11 cellular contexts compared by ENCODE assay signal in the genomic region with DNA sequence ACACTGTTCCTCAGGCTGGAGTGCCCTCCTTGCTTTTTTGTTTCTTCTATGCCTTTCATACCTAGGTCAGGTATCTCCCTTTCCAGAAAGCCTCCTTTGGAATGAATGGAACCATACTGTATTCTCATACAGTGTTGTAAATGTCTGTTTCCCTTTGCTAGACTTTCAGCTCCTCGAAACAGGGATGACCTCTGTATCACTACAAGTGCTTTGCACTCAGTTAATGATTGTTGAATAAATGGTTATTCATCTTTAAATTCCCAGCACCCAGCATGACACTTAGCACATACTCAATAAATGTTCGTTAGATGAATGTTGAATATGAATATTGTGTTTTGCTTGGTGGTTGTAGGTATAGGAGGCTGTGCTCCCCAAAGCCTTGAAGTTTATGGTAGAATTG.
DNase-seq lines count a peak whose midpoint lies in the region; ATAC-seq and FAIRE-seq lines count a peak whose summit lies in the region.
"Had no signal": no experiment of that assay in that cellular context is flagged by ENCODE, and none has a peak within 500 bp of the region (broad histone marks: within the 10 kb centered on the region; RNA-seq: fewer than 3 reads in every experiment).

No MANE protein-coding gene starts in this region.

- no peaks in the 10 kb centered on the region for H3K9me3 Mint-ChIP-seq in activated naive CD4-positive, alpha-beta T cell treated with anti-CD3 and anti-CD28 coated beads, Interleukin-2, amount 10 ng/mL, durations not matched to agents 7 days and 5 days
- H3K9me3 Mint-ChIP-seq in stimulated activated naive B cell treated with anti-CD40 and anti-IgM and Interleukin-4, amounts not matched to agents 10 μg/mL and 1 μg/mL and 100 μg/mL, for 72 hours, result peaks cover 0 to 2% of the 10 kb centered on the region in 2 donors

- no peaks in the 10 kb centered on the region for H3K27me3 Mint-ChIP-seq in activated naive CD4-positive, alpha-beta T cell treated with anti-CD3 and anti-CD28 coated beads, Interleukin-2, amount 10 ng/mL, durations not matched to agents 7 days and 5 days
- H3K27me3 Mint-ChIP-seq in stimulated activated naive B cell treated with anti-CD40 and anti-IgM and Interleukin-4, amounts not matched to agents 10 μg/mL and 1 μg/mL and 100 μg/mL, for 72 hours, result no peaks in the 10 kb centered on the region

- peaks cover 48% of the 10 kb centered on the region for H3K36me3 Mint-ChIP-seq in activated naive CD4-positive, alpha-beta T cell treated with anti-CD3 and anti-CD28 coated beads, Interleukin-2, amount 10 ng/mL, durations not matched to agents 7 days and 5 days
- peaks cover 13 to 17% of the 10 kb centered on the region in 2 donors for H3K36me3 Mint-ChIP-seq in stimulated activated naive B cell treated with anti-CD40 and anti-IgM and Interleukin-4, amounts not matched to agents 10 μg/mL and 1 μg/mL and 100 μg/mL, for 72 hours

- peak overlapping the region; percentile 75 for H3K27ac Mint-ChIP-seq in activated naive CD4-positive, alpha-beta T cell treated with anti-CD3 and anti-CD28 coated beads, Interleukin-2, amount 10 ng/mL, durations not matched to agents 7 days and 5 days
- H3K27ac Mint-ChIP-seq in stimulated activated naive B cell treated with anti-CD40 and anti-IgM and Interleukin-4, amounts not matched to agents 10 μg/mL and 1 μg/mL and 100 μg/mL, for 72 hours, result peak overlapping the region; percentile 17

- CTCF ChIA-PET in activated naive CD4-positive, alpha-beta T cell treated with anti-CD3 and anti-CD28 coated beads, Interleukin-2, amount 10 ng/mL, durations not matched to agents 7 days and 5 days (lab: Charles Lee), result interaction anchor here (1.0 to 1.8 kb wide), 5 partner anchors 10 to 39 kb away, joined by 3 to 5 read pairs (median 3); no protein-coding TSS in a partner anchor

- H3K4me3 Mint-ChIP-seq in activated naive CD4-positive, alpha-beta T cell treated with anti-CD3 and anti-CD28 coated beads, Interleukin-2, amount 10 ng/mL, durations not matched to agents 7 days and 5 days, result no peak overlapping the region
- H3K4me3 Mint-ChIP-seq in stimulated activated naive B cell treated with anti-CD40 and anti-IgM and Interleukin-4, amounts not matched to agents 10 μg/mL and 1 μg/mL and 100 μg/mL, for 72 hours, result no peak overlapping the region

- DNase-seq in activated naive CD4-positive, alpha-beta T cell treated with anti-CD3 and anti-CD28 coated beads, Interleukin-2, amount 10 ng/mL, durations not matched to agents 7 days and 5 days, result no peak
- DNase-seq in activated naive CD4-positive, alpha-beta T cell treated with Interleukin-2 at 50 U/mL for 16 hours, result no peak
- no peak for DNase-seq in RCC 7860 (ENCODE audit: low spot score)
- DNase-seq in kidney glomerular epithelial cell (lab: John Stamatoyannopoulos, UW), result peak; percentile 13
- DNase-seq in stimulated activated naive B cell treated with anti-CD40 and anti-IgM and Interleukin-4, amounts not matched to agents 10 μg/mL and 1 μg/mL and 100 μg/mL, for 72 hours, result no peak
- DNase-seq in 8988T, result no peak
- DNase-seq: DMS 273 treated with DMSO at 0.1 percent for 48 hours, NCI-H1436 treated with DMSO at 0.1 percent for 48 hours had no signal

- no peak for ATAC-seq in stimulated activated naive B cell treated with anti-CD40 and anti-IgM and Interleukin-4, amounts not matched to agents 10 μg/mL and 1 μg/mL and 100 μg/mL, for 72 hours (replicated peaks)
- ATAC-seq in GM21825 (IDR thresholded peaks at IDR 0.05; ENCODE audit: unreplicated experiment) (no peak), HG03432 (IDR thresholded peaks at IDR 0.05; ENCODE audit: unreplicated experiment) (no peak)

- H3K4me1 Mint-ChIP-seq in activated naive CD4-positive, alpha-beta T cell treated with anti-CD3 and anti-CD28 coated beads, Interleukin-2, amount 10 ng/mL, durations not matched to agents 7 days and 5 days, result peaks cover 52% of the 10 kb centered on the region
- H3K4me1 Mint-ChIP-seq in stimulated activated naive B cell treated with anti-CD40 and anti-IgM and Interleukin-4, amounts not matched to agents 10 μg/mL and 1 μg/mL and 100 μg/mL, for 72 hours, result peaks cover 19 to 38% of the 10 kb centered on the region in 2 donors

- FAIRE-seq in RCC 7860 (lab: Jason Lieb, UNC), result peak; percentile 14
- FAIRE-seq: kidney had no signal
